Comparison of ENCODE assay signal across 20 cellular contexts in genomic region chr5:143279698-143280097, GRCh38.
A peak's percentile ranks its signal among the peaks of the same experiment; 100 is the strongest.
DNase-seq lines count a peak whose midpoint lies in the region; ATAC-seq, FAIRE-seq and TF ChIP-seq lines count a peak whose summit lies in the region.
"Had no signal": no experiment of that assay in that cellular context is flagged by ENCODE, and none has a peak within 500 bp of the region (broad histone marks: within the 10 kb centered on the region; RNA-seq: fewer than 3 reads in every experiment).

No MANE protein-coding gene starts in this region.

- no peak overlapping the region for H3K27ac Mint-ChIP-seq in Calu3 (ENCODE audit: unreplicated experiment)
- H3K27ac Mint-ChIP-seq: activated CD4-positive, alpha-beta T cell treated with anti-CD3 and anti-CD28 coated beads, Interleukin-2, amount 10 ng/mL, durations not matched to agents 24 days and 14 days; activated naive CD4-positive, alpha-beta T cell treated with anti-CD3 and anti-CD28 coated beads for 36 hours had no signal

- peaks cover 8% of the 10 kb centered on the region for H3K36me3 Mint-ChIP-seq in Calu3 (ENCODE audit: insufficient read depth, unreplicated experiment)

- H3K27me3 Mint-ChIP-seq in Calu3 (ENCODE audit: unreplicated experiment), result no peaks in the 10 kb centered on the region
- H3K27me3 Mint-ChIP-seq: activated CD4-positive, alpha-beta T cell treated with anti-CD3 and anti-CD28 coated beads, Interleukin-2, amount 10 ng/mL, durations not matched to agents 24 days and 14 days had no signal

- no peak overlapping the region for H3K4me3 Mint-ChIP-seq in Calu3 (ENCODE audit: low read depth, unreplicated experiment)
- H3K4me3 Mint-ChIP-seq: activated CD4-positive, alpha-beta T cell treated with anti-CD3 and anti-CD28 coated beads, Interleukin-2, amount 10 ng/mL, durations not matched to agents 24 days and 14 days; activated naive CD4-positive, alpha-beta T cell treated with anti-CD3 and anti-CD28 coated beads for 36 hours had no signal

- CTCF ChIA-PET in Calu3 (lab: Charles Lee), result no interaction called here

- intact Hi-C loops in Calu3 (cut with micrococcal nuclease; ENCODE audit: unreplicated experiment), result no loop called here

- no peak for FAIRE-seq in GM12892 (lab: Jason Lieb, UNC)
- FAIRE-seq: islet of Langerhans, K562 had no signal

- TF ChIP-seq CTCF in Calu3 (IDR thresholded peaks at IDR 0.05; ENCODE audit: unreplicated experiment), result no peak

- no peak for TF ChIP-seq POLR2A in GM12892 (IDR thresholded peaks at IDR 0.05; ENCODE audit: low read depth, low read length)

- peak; percentile 92 for ATAC-seq in left lobe of liver
- ATAC-seq in HG03521 (IDR thresholded peaks at IDR 0.05; ENCODE audit: unreplicated experiment), result no peak
- ATAC-seq in HG03442 (IDR thresholded peaks at IDR 0.05; ENCODE audit: unreplicated experiment), result no peak
- ATAC-seq: K562, sciatic nerve had no signal

- DNase-seq in Calu3 (peak; percentile 11), HuH-7.5 (ENCODE audit: low spot score) (peak; percentile 9), astrocyte of the hippocampus (ENCODE audit: low read depth, low spot score) (peak; percentile 31), left lobe of liver (ENCODE audit: low spot score) (no peak), GM12892 (ENCODE audit: insufficient read length) (no peak)
- no peak for DNase-seq in activated CD4-positive, alpha-beta T cell treated with anti-CD3 and anti-CD28 coated beads for 1 hour
- DNase-seq: activated CD4-positive, alpha-beta T cell treated with anti-CD3 and anti-CD28 coated beads, Interleukin-2, amount 10 ng/mL, durations not matched to agents 24 days and 14 days; activated naive CD4-positive, alpha-beta T cell treated with anti-CD3 and anti-CD28 coated beads for 36 hours; cortex of kidney; GDM1; midbrain; NCI-H1436; SJCRH30; stimulated activated CD4-positive, alpha-beta T cell treated with anti-CD3 and anti-CD28 coated beads, Interleukin-1b, Interleukin-23, amount 100 ng/mL, for 48 hours; T1000 had no signal

- peaks cover 11% of the 10 kb centered on the region for H3K4me1 Mint-ChIP-seq in Calu3 (ENCODE audit: low read depth, unreplicated experiment)

- BruUV-seq in Calu3 (replicated peaks; lab: Mats Ljungman, UMichigan), result no TSS peak

- H3K9me3 Mint-ChIP-seq in Calu3 (ENCODE audit: low read depth, unreplicated experiment), result peaks cover 4% of the 10 kb centered on the region

Comparison
In these comparisons a context has a peak if more than half of its experiments do, and no peak if none do; other contexts are left out.
1. DNase-seq: peak in Calu3 (single experiment), HuH-7.5 (single experiment) and astrocyte of the hippocampus (single experiment); none in left lobe of liver (single experiment), activated CD4-positive, alpha-beta T cell treated with anti-CD3 and anti-CD28 coated beads for 1 hour (single experiment) and GM12892 (single experiment).